ENCODE assay signal across 29 cellular contexts in the genomic region with DNA sequence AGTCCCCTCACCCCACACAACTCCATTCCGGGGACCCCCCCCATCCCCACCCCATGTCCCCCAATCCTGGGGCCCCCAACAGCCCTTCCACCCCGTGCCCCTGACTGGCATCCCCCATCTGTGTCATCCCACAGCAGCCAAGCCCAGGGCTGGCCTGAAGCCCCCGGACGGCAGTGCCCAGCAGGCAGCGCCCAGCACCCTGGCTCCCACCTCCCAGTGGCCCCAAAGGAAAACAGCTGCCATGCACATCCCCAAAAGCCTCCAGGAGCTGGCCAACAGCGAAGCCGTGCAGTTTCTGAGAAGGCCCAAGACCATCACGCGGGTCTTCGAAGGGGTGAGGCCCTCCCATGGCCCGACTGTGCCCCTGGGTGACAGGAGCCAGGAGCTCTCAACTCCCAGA. TPM values are rescaled to one million over a fixed set of nuclear protein-coding genes. Genes with fewer than 3 reads are reported as not detected.
DNase-seq lines count a peak whose midpoint lies in the region; ATAC-seq and TF ChIP-seq lines count a peak whose summit lies in the region.
"Had no signal": no experiment of that assay in that cellular context is flagged by ENCODE, and none has a peak within 500 bp of the region (broad histone marks: within the 10 kb centered on the region; RNA-seq: fewer than 3 reads in every experiment).

No MANE protein-coding gene starts in this region.

- ATAC-seq in activated CD8-positive, alpha-beta memory T cell treated with anti-CD3 and anti-CD28 coated beads, Interleukin-2, amount 10 ng/mL, durations not matched to agents 7 days and 5 days = no peak
- ATAC-seq in mucosa of descending colon = no peak
- no peak for ATAC-seq in stimulated activated naive B cell treated with anti-CD40 and anti-IgM and Interleukin-4, amounts not matched to agents 10 μg/mL and 1 μg/mL and 100 μg/mL, for 72 hours (replicated peaks)
- ATAC-seq in HG03097 (IDR thresholded peaks at IDR 0.05; ENCODE audit: low FRiP score, unreplicated experiment) = no peak
- ATAC-seq: GM23338, HCT116 had no signal

- H3K27ac ChIP-seq in VCaP = 0 out of 2 replicates have a peak overlapping the region, but pooled peaks have one; percentile 3
- H3K27ac ChIP-seq: PC-9 had no signal

- H3K27ac Mint-ChIP-seq in activated CD8-positive, alpha-beta memory T cell treated with anti-CD3 and anti-CD28 coated beads, Interleukin-2, amount 10 ng/mL, durations not matched to agents 7 days and 5 days = peak overlapping the region; percentile 24
- H3K27ac Mint-ChIP-seq in stimulated activated naive B cell treated with anti-CD40 and anti-IgM and Interleukin-4, amounts not matched to agents 10 μg/mL and 1 μg/mL and 100 μg/mL, for 72 hours = peak overlapping the region; percentile 95

- H3K9me3 Mint-ChIP-seq in activated CD8-positive, alpha-beta memory T cell treated with anti-CD3 and anti-CD28 coated beads, Interleukin-2, amount 10 ng/mL, durations not matched to agents 7 days and 5 days (ENCODE audit: low read depth) = no peaks in the 10 kb centered on the region
- H3K9me3 Mint-ChIP-seq in stimulated activated naive B cell treated with anti-CD40 and anti-IgM and Interleukin-4, amounts not matched to agents 10 μg/mL and 1 μg/mL and 100 μg/mL, for 72 hours = no peaks in the 10 kb centered on the region
- H3K9me3 Mint-ChIP-seq: CD4-positive, CD25-positive, alpha-beta regulatory T cell; GM23338 had no signal

- TF ChIP-seq CTCF in VCaP (conservative IDR thresholded peaks at IDR 0.05) = no peak
- no peak for TF ChIP-seq CTCF in mucosa of descending colon (IDR thresholded peaks at IDR 0.05)
- no peak for TF ChIP-seq CTCF in GM20000 (IDR thresholded peaks at IDR 0.05; ENCODE audit: extremely low read depth, missing control alignments)

- H3K4me3 Mint-ChIP-seq in activated CD8-positive, alpha-beta memory T cell treated with anti-CD3 and anti-CD28 coated beads, Interleukin-2, amount 10 ng/mL, durations not matched to agents 7 days and 5 days = no peak overlapping the region
- peak overlapping the region in 1 of 2 donors; percentile 92 for H3K4me3 Mint-ChIP-seq in stimulated activated naive B cell treated with anti-CD40 and anti-IgM and Interleukin-4, amounts not matched to agents 10 μg/mL and 1 μg/mL and 100 μg/mL, for 72 hours

- CTCF ChIA-PET in activated CD8-positive, alpha-beta memory T cell treated with anti-CD3 and anti-CD28 coated beads, Interleukin-2, amount 10 ng/mL, durations not matched to agents 7 days and 5 days (lab: Charles Lee) = interaction anchor here (0.7 kb wide), 1 partner anchor 26 kb away, joined by 3 read pairs; the partner anchor contains the start of gene KDELR1

- H3K4me1 Mint-ChIP-seq in activated CD8-positive, alpha-beta memory T cell treated with anti-CD3 and anti-CD28 coated beads, Interleukin-2, amount 10 ng/mL, durations not matched to agents 7 days and 5 days = peaks cover 16% of the 10 kb centered on the region
- peaks cover 12 to 29% of the 10 kb centered on the region in 2 donors for H3K4me1 Mint-ChIP-seq in stimulated activated naive B cell treated with anti-CD40 and anti-IgM and Interleukin-4, amounts not matched to agents 10 μg/mL and 1 μg/mL and 100 μg/mL, for 72 hours

- H3K27me3 Mint-ChIP-seq in activated CD8-positive, alpha-beta memory T cell treated with anti-CD3 and anti-CD28 coated beads, Interleukin-2, amount 10 ng/mL, durations not matched to agents 7 days and 5 days = no peaks in the 10 kb centered on the region
- no peaks in the 10 kb centered on the region for H3K27me3 Mint-ChIP-seq in stimulated activated naive B cell treated with anti-CD40 and anti-IgM and Interleukin-4, amounts not matched to agents 10 μg/mL and 1 μg/mL and 100 μg/mL, for 72 hours

- intact Hi-C loops in mucosa of descending colon (cut with DNase I, micrococcal nuclease) = no loop called here

- DNase-seq in activated CD8-positive, alpha-beta memory T cell treated with anti-CD3 and anti-CD28 coated beads, Interleukin-2, amount 10 ng/mL, durations not matched to agents 7 days and 5 days = no peak
- no peak for DNase-seq in activated CD8-positive, alpha-beta memory T cell treated with anti-CD3 and anti-CD28 coated beads, Interleukin-2, amount 50 U/mL, for 4 hours
- DNase-seq in mucosa of descending colon (peak in 2 of 3 donors; percentile 38 to 59), GM20000 (ENCODE audit: low spot score) (no peak), NCI-H82 (lab: John Stamatoyannopoulos, UW) (no peak)
- DNase-seq in stimulated activated naive B cell treated with anti-CD40 and anti-IgM and Interleukin-4, amounts not matched to agents 10 μg/mL and 1 μg/mL and 100 μg/mL, for 72 hours = no peak
- DNase-seq: CD4-positive, CD25-positive, alpha-beta regulatory T cell; Kasumi-1; MV-4-11; NCI-H1105; NCI-H1436 treated with DMSO at 0.1 percent for 48 hours; NCI-H187 treated with DMSO at 0.1 percent for 48 hours; NCI-H2171 treated with DMSO at 0.1 percent for 48 hours; NCI-H345; NCI-H510A treated with DMSO at 0.1 percent for 48 hours; NCI-H774; NK-92 treated with Interleukin-12 subunit alpha and Interleukin-12 subunit beta, amount 100 ng/mL, for 24 hours; PC-9; RPMI8226; SHP77 had no signal

- no peaks in the 10 kb centered on the region for H3K36me3 ChIP-seq in mucosa of descending colon (ENCODE audit: low read depth)

- no peaks in the 10 kb centered on the region for H3K9me3 ChIP-seq in mucosa of descending colon

- H3K4me3 ChIP-seq in mucosa of descending colon = no peak overlapping the region
- H3K4me3 ChIP-seq: GM23338, PC-9 had no signal

- peaks cover 16% of the 10 kb centered on the region for H3K4me1 ChIP-seq in mucosa of descending colon (ENCODE audit: low read depth)

- peaks cover 1% of the 10 kb centered on the region for H3K36me3 Mint-ChIP-seq in activated CD8-positive, alpha-beta memory T cell treated with anti-CD3 and anti-CD28 coated beads, Interleukin-2, amount 10 ng/mL, durations not matched to agents 7 days and 5 days
- no peaks in the 10 kb centered on the region for H3K36me3 Mint-ChIP-seq in stimulated activated naive B cell treated with anti-CD40 and anti-IgM and Interleukin-4, amounts not matched to agents 10 μg/mL and 1 μg/mL and 100 μg/mL, for 72 hours
- H3K36me3 Mint-ChIP-seq: CD4-positive, CD25-positive, alpha-beta regulatory T cell had no signal

RNA-seq across cellular contexts. Expression of gene SYNGR4, which starts 1.4 kb away (rescaled TPM):
- total RNA-seq in activated CD8-positive, alpha-beta memory T cell treated with anti-CD3 and anti-CD28 coated beads, Interleukin-2, amount 10 ng/mL, durations not matched to agents 7 days and 5 days = not detected
- total RNA-seq in mucosa of descending colon = under 1 TPM in 1 of 3 donors, not detected in 2; 0.41 TPM
- total RNA-seq: A172; CD4-positive, CD25-positive, alpha-beta regulatory T cell; Daoy; G401; GM23338; MCF 10A had no signal

RNA-seq across cellular contexts. Expression of gene TMEM143, which starts 1.9 kb away (rescaled TPM):
- total RNA-seq in activated CD8-positive, alpha-beta memory T cell treated with anti-CD3 and anti-CD28 coated beads, Interleukin-2, amount 10 ng/mL, durations not matched to agents 7 days and 5 days = 10 to 100 TPM; 16.7 to 22.3 TPM
- total RNA-seq in mucosa of descending colon = 10 to 100 TPM; 13.2 to 14.5 (median 13.6) TPM

RNA-seq across cellular contexts. Expression of gene KDELR1, which starts 25.7 kb away (rescaled TPM):
- total RNA-seq in activated CD8-positive, alpha-beta memory T cell treated with anti-CD3 and anti-CD28 coated beads, Interleukin-2, amount 10 ng/mL, durations not matched to agents 7 days and 5 days = 10 to 100 TPM; 64.8 to 72.2 TPM
- 100 to 1,000 TPM; 144 to 214 (median 200) TPM for total RNA-seq in mucosa of descending colon

RNA-seq across cellular contexts. Expression of gene GRIN2D, which starts 27.9 kb away (rescaled TPM):
- total RNA-seq in activated CD8-positive, alpha-beta memory T cell treated with anti-CD3 and anti-CD28 coated beads, Interleukin-2, amount 10 ng/mL, durations not matched to agents 7 days and 5 days = under 1 TPM; 0.09 to 0.18 TPM
- under 1 TPM; 0.26 to 0.46 (median 0.35) TPM for total RNA-seq in mucosa of descending colon
- total RNA-seq: A172; CD4-positive, CD25-positive, alpha-beta regulatory T cell; Daoy had no signal

RNA-seq across cellular contexts. Expression of gene EMP3, which starts 40.2 kb away (rescaled TPM):
- 100 to 1,000 TPM; 291 to 294 TPM for total RNA-seq in activated CD8-positive, alpha-beta memory T cell treated with anti-CD3 and anti-CD28 coated beads, Interleukin-2, amount 10 ng/mL, durations not matched to agents 7 days and 5 days
- total RNA-seq in mucosa of descending colon = 100 to 1,000 TPM in 1 of 3 donors, 10 to 100 TPM in 2; 10.3 to 109 (median 36.2) TPM
- total RNA-seq: HT-29 had no signal

Comparison
In these comparisons a context has a peak if more than half of its experiments do, and no peak if none do; other contexts are left out.
1. DNase-seq: peak in mucosa of descending colon (2 of 3); none in activated CD8-positive, alpha-beta memory T cell treated with anti-CD3 and anti-CD28 coated beads, Interleukin-2, amount 10 ng/mL, durations not matched to agents 7 days and 5 days (single experiment), activated CD8-positive, alpha-beta memory T cell treated with anti-CD3 and anti-CD28 coated beads, Interleukin-2, amount 50 U/mL, for 4 hours (single experiment), stimulated activated naive B cell treated with anti-CD40 and anti-IgM and Interleukin-4, amounts not matched to agents 10 μg/mL and 1 μg/mL and 100 μg/mL, for 72 hours (single experiment), GM20000 (single experiment) and NCI-H82 (single experiment).